Comparison of ENCODE assay signal across 8 cellular contexts in the genomic region with DNA sequence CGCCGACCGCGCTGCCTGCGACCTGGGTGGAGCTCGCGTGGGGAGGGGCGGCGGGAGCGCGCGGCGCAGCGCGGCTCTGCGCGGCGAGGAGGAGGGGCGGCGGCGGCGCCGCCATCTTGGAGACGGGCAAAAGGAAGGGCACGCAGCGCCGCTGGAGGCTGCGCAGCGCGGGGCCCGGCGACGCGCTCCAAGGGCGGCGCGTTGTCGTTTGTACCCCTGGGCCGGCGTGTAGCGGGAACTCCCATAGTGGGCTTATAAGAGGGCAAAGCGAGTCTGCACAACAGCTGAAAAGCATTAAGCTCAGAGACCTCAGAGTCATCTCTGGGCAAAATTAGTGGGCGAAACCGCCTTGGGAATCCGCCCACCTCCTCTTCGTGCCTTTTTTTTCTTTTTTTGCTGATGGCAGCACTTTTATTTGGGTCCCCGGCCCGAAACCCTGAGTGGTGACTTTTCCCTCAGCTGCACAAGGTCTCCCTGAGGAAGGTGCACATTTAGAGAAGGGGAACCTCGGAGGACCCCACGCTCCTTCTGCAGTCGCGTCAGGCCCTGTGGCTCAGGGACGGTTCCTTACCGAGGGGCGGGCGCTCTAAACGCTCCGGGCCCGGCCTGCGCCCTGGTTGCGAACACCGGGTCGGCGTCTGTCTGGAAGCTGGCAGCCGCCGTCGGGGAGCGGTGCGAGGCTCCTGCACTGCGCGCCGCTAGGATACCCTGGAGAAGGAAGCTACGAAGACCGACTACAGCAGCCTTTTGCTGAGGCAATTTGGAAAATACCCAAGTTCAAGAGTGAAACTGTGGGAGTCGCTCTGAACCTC. TPM values are rescaled to one million over a fixed set of nuclear protein-coding genes. Genes with fewer than 3 reads are reported as not detected.
DNase-seq lines count a peak whose midpoint lies in the region; ATAC-seq and TF ChIP-seq lines count a peak whose summit lies in the region.

No MANE protein-coding gene starts in this region.

- TF ChIP-seq EP300 in transverse colon (IDR thresholded peaks at IDR 0.05; ENCODE audit: low read depth) = no peak

- H3K27me3 Mint-ChIP-seq in activated naive CD8-positive, alpha-beta T cell treated with anti-CD3 and anti-CD28 coated beads, Interleukin-2, amount 10 ng/mL, durations not matched to agents 7 days and 5 days = no peaks in the 10 kb centered on the region

- peak; percentile 97 for ATAC-seq in activated naive CD8-positive, alpha-beta T cell treated with anti-CD3 and anti-CD28 coated beads, Interleukin-2, amount 10 ng/mL, durations not matched to agents 7 days and 5 days (ENCODE audit: low read depth)

- H3K9me3 ChIP-seq in transverse colon = no peaks in the 10 kb centered on the region

- H3K4me3 Mint-ChIP-seq in activated naive CD8-positive, alpha-beta T cell treated with anti-CD3 and anti-CD28 coated beads, Interleukin-2, amount 10 ng/mL, durations not matched to agents 7 days and 5 days = peak overlapping the region; percentile 82

- DNase-seq in HEK293T (ENCODE audit: extremely low spot score) (peak; percentile 90), MV-4-11 (lab: John Stamatoyannopoulos, UW) (peak; percentile 78), SKM-1 treated with dmso at 0.1 percent for 144 hours (lab: John Stamatoyannopoulos, UW; ENCODE audit: unreplicated experiment) (peak; percentile 81), cardiac septum (ENCODE audit: low spot score) (peak; percentile 96), pons (ENCODE audit: low spot score) (peak; percentile 85), transverse colon (peak; percentile 91)
- DNase-seq in activated naive CD8-positive, alpha-beta T cell treated with anti-CD3 and anti-CD28 coated beads, Interleukin-2, amount 10 ng/mL, durations not matched to agents 7 days and 5 days = peak; percentile 93

- no peaks in the 10 kb centered on the region for H3K27me3 ChIP-seq in transverse colon

- H3K27ac ChIP-seq in transverse colon = peak overlapping the region; percentile 89 to 98 (median 94)

- peaks cover 31% of the 10 kb centered on the region for H3K4me1 Mint-ChIP-seq in activated naive CD8-positive, alpha-beta T cell treated with anti-CD3 and anti-CD28 coated beads, Interleukin-2, amount 10 ng/mL, durations not matched to agents 7 days and 5 days

- POLR2A ChIA-PET in HEK293T (lab: Yijun Ruan, JAX) = interaction anchor here (0.5 to 3.0 kb wide), 21 partner anchors 10 to 276 kb away, joined by 3 to 28 read pairs (median 4); a partner anchor contains a TSS
- POLR2A ChIA-PET in activated naive CD8-positive, alpha-beta T cell treated with anti-CD3 and anti-CD28 coated beads, Interleukin-2, amount 10 ng/mL, durations not matched to agents 7 days and 5 days (lab: Charles Lee) = interaction anchor here (0.7 to 3.5 kb wide), 11 partner anchors 8 to 1174 kb away, joined by 3 to 61 read pairs (median 4); a partner anchor contains a TSS

- in situ Hi-C loops in transverse colon (cut with MboI; ENCODE audit: low pct_ligation_motif_present in 1 of 4, low pct_unique_long_range_greater_than_20kb in 1 of 4, low sequenced_read_pairs in 3 of 4) = loop anchor here in 1 of 4 donors (25.0 kb wide), 1 partner anchor 111 kb away; no protein-coding TSS in a partner anchor

- CTCF ChIA-PET in HEK293T (lab: Yijun Ruan, JAX) = interaction anchor here (3.2 kb wide), 1 partner anchor 13 kb away, joined by 16 read pairs; no protein-coding TSS in a partner anchor

- H3K4me3 ChIP-seq in GM08714 (ENCODE audit: low read length) = peak overlapping the region; percentile 92
- H3K4me3 ChIP-seq in transverse colon = peak overlapping the region; percentile 68 to 94 (median 84)

- peak; percentile 59 for TF ChIP-seq POLR2A in transverse colon (IDR thresholded peaks at IDR 0.05)

- WGBS in transverse colon (ENCODE audit: low coverage in 1 of 2), 2 donors = 0 to 1% methylated on average over 2 to 73 of the region's 75 CpGs

- peaks cover 17 to 36% (median 22%) of the 10 kb centered on the region in 4 donors for H3K4me1 ChIP-seq in transverse colon

- peak overlapping the region; percentile 90 for H3K27ac Mint-ChIP-seq in activated naive CD8-positive, alpha-beta T cell treated with anti-CD3 and anti-CD28 coated beads, Interleukin-2, amount 10 ng/mL, durations not matched to agents 7 days and 5 days

- H3K36me3 Mint-ChIP-seq in activated naive CD8-positive, alpha-beta T cell treated with anti-CD3 and anti-CD28 coated beads, Interleukin-2, amount 10 ng/mL, durations not matched to agents 7 days and 5 days = peaks cover 7% of the 10 kb centered on the region

- no peaks in the 10 kb centered on the region for H3K36me3 ChIP-seq in transverse colon

- H3K9me3 Mint-ChIP-seq in activated naive CD8-positive, alpha-beta T cell treated with anti-CD3 and anti-CD28 coated beads, Interleukin-2, amount 10 ng/mL, durations not matched to agents 7 days and 5 days = no peaks in the 10 kb centered on the region

- no peak for TF ChIP-seq CTCF in transverse colon (IDR thresholded peaks at IDR 0.05)

- intact Hi-C loops in cardiac septum (cut with DNase I) (loop anchor here (1.0 to 5.0 kb wide), 2 partner anchors 19 to 186 kb away; a partner anchor contains a TSS), transverse colon (cut with DNase I; ENCODE audit: low total_unique reads) (no loop called here)

TF ChIP-seq in HEK293T, 16 proteins besides CTCF, POLR2A, EP300 and RAD21:
- 0 out of 2 replicates have a peak, but pooled peaks have one; percentile 37 for TF ChIP-seq ARNT (IDR thresholded peaks at IDR 0.05)
- no peak for TF ChIP-seq FOXK2 (IDR thresholded peaks at IDR 0.05)
- no peak for TF ChIP-seq FOXA1 (IDR thresholded peaks at IDR 0.05)
- peak; percentile 89; the same call in 1 of the 2 replicates for TF ChIP-seq LEF1 (IDR thresholded peaks at IDR 0.05; ENCODE audit: borderline replicate concordance)
- TF ChIP-seq SP1 (IDR thresholded peaks at IDR 0.05) = no peak
- TF ChIP-seq FOXM1 (IDR thresholded peaks at IDR 0.05; ENCODE audit: borderline replicate concordance) = 0 out of 2 replicates have a peak, but pooled peaks have one; percentile 40
- TF ChIP-seq L3MBTL2 (conservative IDR thresholded peaks at IDR 0.05) = peak; percentile 53
- TF ChIP-seq ZNF384 (IDR thresholded peaks at IDR 0.05) = no peak

RNA-seq across cellular contexts. Expression of a gene that starts 0.4 kb away (rescaled TPM):
- 10 to 100 TPM; 75.5 TPM for total RNA-seq in activated naive CD8-positive, alpha-beta T cell treated with anti-CD3 and anti-CD28 coated beads, Interleukin-2, amount 10 ng/mL, durations not matched to agents 7 days and 5 days
- 30.3 TPM for total RNA-seq in cardiac septum
- total RNA-seq in transverse colon = 10 to 100 TPM; 26.2 to 44.4 (median 35.5) TPM

RNA-seq across cellular contexts. Expression of a gene that starts 19.5 kb away (rescaled TPM):
- total RNA-seq in activated naive CD8-positive, alpha-beta T cell treated with anti-CD3 and anti-CD28 coated beads, Interleukin-2, amount 10 ng/mL, durations not matched to agents 7 days and 5 days = 10 to 100 TPM; 50.5 to 64.2 TPM
- total RNA-seq in cardiac septum = 30.7 TPM
- total RNA-seq in transverse colon = 10 to 100 TPM; 20.5 to 51.7 (median 31.8) TPM

Comparison
In these comparisons a context has a peak if more than half of its experiments do, and no peak if none do; other contexts are left out.
1. Peak in every context shown above with its lines: DNase-seq, ATAC-seq, H3K4me3 ChIP-seq and H3K27ac ChIP-seq.